In genomic region chr2:10700078-10700803, GRCh38 we compare ENCODE assay signal across 1 cellular context.
TF ChIP-seq lines count a peak whose summit lies in the region.

No MANE protein-coding gene starts in this region.

TF ChIP-seq in K562, 482 proteins besides CTCF, POLR2A, EP300 and RAD21:
- TF ChIP-seq ZBTB49 (CRISPR knock-in tag; IDR thresholded peaks at IDR 0.05; ENCODE audit: borderline replicate concordance) (no peak), MEIS2 (IDR thresholded peaks at IDR 0.05; ENCODE audit: partially characterized antibody) (peak; percentile 7)
TF ChIP-seq in K562: peak in this region for 1.
